In genomic region chr15:101198820-101199219, GRCh38 we compare ENCODE assay signal across 10 cellular contexts. TPM values are rescaled to one million over a fixed set of nuclear protein-coding genes. Genes with fewer than 3 reads are reported as not detected.
DNase-seq lines count a peak whose midpoint lies in the region; ATAC-seq and TF ChIP-seq lines count a peak whose summit lies in the region.
"Had no signal": no experiment of that assay in that cellular context is flagged by ENCODE, and none has a peak within 500 bp of the region (broad histone marks: within the 10 kb centered on the region; RNA-seq: fewer than 3 reads in every experiment).

No MANE protein-coding gene starts in this region.

- POLR2A ChIA-PET in activated CD4-positive, alpha-beta T cell treated with anti-CD3 and anti-CD28 coated beads, Interleukin-2, amount 10 ng/mL, durations not matched to agents 7 days and 5 days (lab: Charles Lee): no interaction called here

- H4K20me1 ChIP-seq in fibroblast of lung (ENCODE audit: control insufficient read depth, extremely low read depth, insufficient read depth, low read length): no peaks in the 10 kb centered on the region

- H3K36me3 ChIP-seq in SJCRH30: 0 out of 2 replicates have a peak, but pooled peaks cover 5% of the 10 kb centered on the region
- no peaks in the 10 kb centered on the region for H3K36me3 ChIP-seq in fibroblast of lung (ENCODE audit: control insufficient read depth, insufficient read depth, low read length)

- H3K4me3 ChIP-seq in SJCRH30 (peak overlapping the region; percentile 15), fibroblast of lung (replicated peaks in 1 of 4; ENCODE audit: control extremely low read depth in 1 of 4, insufficient read depth in 1 of 4, low read depth in 3 of 4, low read length in 4 of 4) (peak overlapping the region in 1 of 4 experiments; percentile 7)
- H3K4me3 ChIP-seq: K562 had no signal

- ATAC-seq in stimulated activated naive CD8-positive, alpha-beta T cell treated with anti-CD3 and anti-CD28 coated beads, Interleukin-15, amount 100 ng/mL, for 72 hours: no peak
- ATAC-seq: K562 had no signal

- H3K27ac ChIP-seq in SJCRH30 (peak overlapping the region; percentile 93), fibroblast of lung (ENCODE audit: insufficient read depth, low read length) (peak overlapping the region; percentile 93)

- peaks cover 76% of the 10 kb centered on the region for H3K79me2 ChIP-seq in fibroblast of lung (ENCODE audit: control insufficient read depth, insufficient read depth, low read length)

- no peaks in the 10 kb centered on the region for H3K9me3 Mint-ChIP-seq in activated CD4-positive, alpha-beta T cell treated with anti-CD3 and anti-CD28 coated beads, Interleukin-2, amount 10 ng/mL, durations not matched to agents 7 days and 5 days
- no peaks in the 10 kb centered on the region for H3K9me3 Mint-ChIP-seq in stimulated activated naive CD8-positive, alpha-beta T cell treated with anti-CD3 and anti-CD28 coated beads, Interleukin-15, amount 100 ng/mL, for 72 hours

- no peaks in the 10 kb centered on the region for H3K27me3 Mint-ChIP-seq in activated CD4-positive, alpha-beta T cell treated with anti-CD3 and anti-CD28 coated beads, Interleukin-2, amount 10 ng/mL, durations not matched to agents 7 days and 5 days
- no peaks in the 10 kb centered on the region for H3K27me3 Mint-ChIP-seq in stimulated activated naive CD8-positive, alpha-beta T cell treated with anti-CD3 and anti-CD28 coated beads, Interleukin-15, amount 100 ng/mL, for 72 hours

- peak overlapping the region; percentile 48 for H3K4me3 Mint-ChIP-seq in activated CD4-positive, alpha-beta T cell treated with anti-CD3 and anti-CD28 coated beads, Interleukin-2, amount 10 ng/mL, durations not matched to agents 7 days and 5 days
- H3K4me3 Mint-ChIP-seq in stimulated activated naive CD8-positive, alpha-beta T cell treated with anti-CD3 and anti-CD28 coated beads, Interleukin-15, amount 100 ng/mL, for 72 hours: peak overlapping the region; percentile 64 to 70

- H3K27me3 ChIP-seq in SJCRH30 (no peaks in the 10 kb centered on the region), fibroblast of lung (ENCODE audit: control insufficient read depth, insufficient read depth, low read length) (no peaks in the 10 kb centered on the region)

- H2AFZ ChIP-seq in fibroblast of lung (ENCODE audit: low read length): no peak overlapping the region

- H3K4me1 ChIP-seq in SJCRH30 (peaks cover 72% of the 10 kb centered on the region), fibroblast of lung (ENCODE audit: control insufficient read depth, extremely low read depth, insufficient read depth, low read length) (peaks cover 43% of the 10 kb centered on the region)

- H3K27ac Mint-ChIP-seq in activated CD4-positive, alpha-beta T cell treated with anti-CD3 and anti-CD28 coated beads, Interleukin-2, amount 10 ng/mL, durations not matched to agents 7 days and 5 days: peak overlapping the region; percentile 86
- H3K27ac Mint-ChIP-seq in stimulated activated naive CD8-positive, alpha-beta T cell treated with anti-CD3 and anti-CD28 coated beads, Interleukin-15, amount 100 ng/mL, for 72 hours: peak overlapping the region; percentile 69 to 98

- peaks cover 15% of the 10 kb centered on the region for H3K36me3 Mint-ChIP-seq in activated CD4-positive, alpha-beta T cell treated with anti-CD3 and anti-CD28 coated beads, Interleukin-2, amount 10 ng/mL, durations not matched to agents 7 days and 5 days (ENCODE audit: low read depth)

- CTCF ChIA-PET in activated CD4-positive, alpha-beta T cell treated with anti-CD3 and anti-CD28 coated beads, Interleukin-2, amount 10 ng/mL, durations not matched to agents 7 days and 5 days (lab: Charles Lee): interaction anchor here (0.7 to 1.0 kb wide), 2 partner anchors 12 to 46 kb away, joined by 3 to 4 read pairs; no protein-coding TSS in a partner anchor

- H3K4me2 ChIP-seq in fibroblast of lung (ENCODE audit: extremely low read depth, insufficient read depth, low read length): peak overlapping the region; percentile 74

- H3K4me1 Mint-ChIP-seq in activated CD4-positive, alpha-beta T cell treated with anti-CD3 and anti-CD28 coated beads, Interleukin-2, amount 10 ng/mL, durations not matched to agents 7 days and 5 days: peaks cover 88% of the 10 kb centered on the region
- peaks cover 94% of the 10 kb centered on the region for H3K4me1 Mint-ChIP-seq in stimulated activated naive CD8-positive, alpha-beta T cell treated with anti-CD3 and anti-CD28 coated beads, Interleukin-15, amount 100 ng/mL, for 72 hours

- no peak for TF ChIP-seq CTCF in fibroblast of lung (conservative IDR thresholded peaks at IDR 0.05 in 1 of 2, IDR thresholded peaks at IDR 0.05 in 1 of 2; ENCODE audit: low read depth in 1 of 2, low read length in 2 of 2)

- no peaks in the 10 kb centered on the region for H3K9me3 ChIP-seq in SJCRH30 (replicated peaks)
- H3K9me3 ChIP-seq in fibroblast of lung (ENCODE audit: control insufficient read depth, insufficient read depth, low read depth, low read length): no peaks in the 10 kb centered on the region

- H3K9ac ChIP-seq in fibroblast of lung (ENCODE audit: insufficient read depth, low read length): peak overlapping the region; percentile 58

- no peak for DNase-seq in activated CD4-positive, alpha-beta T cell treated with anti-CD3 and anti-CD28 coated beads, Interleukin-2, amount 10 ng/mL, durations not matched to agents 7 days and 5 days
- no peak for DNase-seq in activated CD4-positive, alpha-beta T cell treated with anti-CD3 and anti-CD28 coated beads for 48 hours
- DNase-seq in SJCRH30 (peak; percentile 59 to 77), fibroblast of lung (ENCODE audit: low read depth in 2 of 2) (peak; percentile 43 to 77), NCI-H345 (lab: John Stamatoyannopoulos, UW) (no peak), retina (no peak)
- DNase-seq in stimulated activated naive CD8-positive, alpha-beta T cell treated with anti-CD3 and anti-CD28 coated beads, Interleukin-15, amount 100 ng/mL, for 72 hours: no peak
- DNase-seq in stimulated activated CD4-positive, alpha-beta T cell treated with anti-CD3 and anti-CD28 coated beads, Interleukin-4, amount 100 ng/mL, for 4 hours: no peak
- DNase-seq: stimulated activated CD4-positive, alpha-beta T cell treated with anti-CD3 and anti-CD28 coated beads, Interleukin-12 subunit alpha, Interleukin-12 subunit beta, amount 100 ng/mL, for 4 hours had no signal

RNA-seq across cellular contexts. Expression of gene CHSY1, which starts 53.0 kb away (rescaled TPM):
- total RNA-seq in activated CD4-positive, alpha-beta T cell treated with anti-CD3 and anti-CD28 coated beads, Interleukin-2, amount 10 ng/mL, durations not matched to agents 7 days and 5 days: 10 to 100 TPM; 32.5 to 39.6 TPM
- total RNA-seq in SJCRH30 (2014; rRNA removed; shearing (Covaris generic)): 82.3 and 87.1 TPM in 2 replicates
- 26.7 and 28.6 TPM in 2 replicates for total RNA-seq in fibroblast of lung
- 52.1 and 57.0 TPM in 2 replicates for polyA plus RNA-seq in fibroblast of lung
- 33.9 and 40.6 TPM in 2 replicates for polyA plus RNA-seq in fibroblast of lung (2012)
- polyA minus RNA-seq in fibroblast of lung (ENCODE audit: low replicate concordance): 31.2 and 42.2 TPM in 2 replicates

Comparison
In these comparisons a context has a peak if more than half of its experiments do, and no peak if none do; other contexts are left out.
1. DNase-seq: peak in SJCRH30 (2 of 2) and fibroblast of lung (2 of 2); none in activated CD4-positive, alpha-beta T cell treated with anti-CD3 and anti-CD28 coated beads, Interleukin-2, amount 10 ng/mL, durations not matched to agents 7 days and 5 days (single experiment), activated CD4-positive, alpha-beta T cell treated with anti-CD3 and anti-CD28 coated beads for 48 hours (single experiment), stimulated activated naive CD8-positive, alpha-beta T cell treated with anti-CD3 and anti-CD28 coated beads, Interleukin-15, amount 100 ng/mL, for 72 hours (0 of 2), NCI-H345 (single experiment), stimulated activated CD4-positive, alpha-beta T cell treated with anti-CD3 and anti-CD28 coated beads, Interleukin-4, amount 100 ng/mL, for 4 hours (0 of 2) and retina (single experiment).